Comparison of ENCODE assay signal across 13 cellular contexts in the genomic region with DNA sequence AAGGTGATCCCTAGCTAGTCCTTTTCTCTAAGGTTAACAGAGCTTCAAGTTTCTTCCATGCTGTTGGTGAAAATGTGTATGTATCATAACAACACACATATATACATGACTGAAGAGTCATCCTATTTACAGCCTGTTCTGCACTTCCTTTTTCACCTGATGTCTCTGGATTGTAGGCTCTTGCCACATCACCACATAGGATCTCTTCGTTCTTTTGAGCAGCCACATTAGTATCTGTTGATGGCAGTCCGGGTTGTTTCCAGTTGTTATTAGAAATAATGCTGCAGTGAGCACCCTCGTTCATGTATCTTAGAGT. TPM values are rescaled to one million over a fixed set of nuclear protein-coding genes. Genes with fewer than 3 reads are reported as not detected.
DNase-seq lines count a peak whose midpoint lies in the region; FAIRE-seq and TF ChIP-seq lines count a peak whose summit lies in the region.
"Had no signal": no experiment of that assay in that cellular context is flagged by ENCODE, and none has a peak within 500 bp of the region (broad histone marks: within the 10 kb centered on the region; RNA-seq: fewer than 3 reads in every experiment).

No MANE protein-coding gene starts in this region.

- H3K9ac ChIP-seq in rectal smooth muscle tissue (ENCODE audit: low read length): no peak overlapping the region

- H3K4me3 Mint-ChIP-seq in CD14-positive monocyte: no peak overlapping the region
- H3K4me3 Mint-ChIP-seq: effector memory CD8-positive, alpha-beta T cell; T-helper 17 cell had no signal

- 39% methylated on average over 3 of the region's 3 CpGs for WGBS in esophagus muscularis mucosa

- H3K4me1 Mint-ChIP-seq in CD14-positive monocyte: peaks cover 22% of the 10 kb centered on the region

- no peaks in the 10 kb centered on the region for H3K9me3 Mint-ChIP-seq in CD14-positive monocyte
- H3K9me3 Mint-ChIP-seq: effector memory CD8-positive, alpha-beta T cell had no signal

- intact Hi-C loops in CD14-positive monocyte (cut with micrococcal nuclease): loop anchor here in 1 of 2 donors (10.0 kb wide), 1 partner anchor 185 kb away; the partner anchor contains the start of gene SSBP3
- intact Hi-C loops in esophagus muscularis mucosa (cut with DNase I): no loop called here

- TF ChIP-seq EP300 in esophagus muscularis mucosa (IDR thresholded peaks at IDR 0.05): no peak

- peaks cover 0 to 2% (median 1%) of the 10 kb centered on the region in 3 donors for H3K27me3 Mint-ChIP-seq in CD14-positive monocyte (ENCODE audit: low read depth in 3 of 3)
- H3K27me3 Mint-ChIP-seq: effector memory CD8-positive, alpha-beta T cell; T-helper 17 cell had no signal

- no peaks in the 10 kb centered on the region for H3K9me3 ChIP-seq in esophagus muscularis mucosa

- no peak for DNase-seq in CD14-positive monocyte (ENCODE audit: low spot score)
- DNase-seq in NB4 (ENCODE audit: low read depth): peak; percentile 66
- no peak for DNase-seq in esophagus muscularis mucosa (ENCODE audit: extremely low spot score)
- no peak for DNase-seq in COLO829 (ENCODE audit: low spot score)
- no peak for DNase-seq in NCI-H146 treated with DMSO at 0.1 percent for 48 hours (lab: John Stamatoyannopoulos, UW; ENCODE audit: unreplicated experiment)
- no peak for DNase-seq in frontal cortex (ENCODE audit: low spot score in 2 of 2)
- DNase-seq in NCI-H187 treated with DMSO at 0.1 percent for 48 hours (lab: John Stamatoyannopoulos, UW): no peak
- DNase-seq: effector memory CD8-positive, alpha-beta T cell; islet precursor cell; NCI-H774; stimulated activated CD8-positive, alpha-beta memory T cell treated with anti-CD3 and anti-CD28 coated beads, Interleukin-4, amount 100 ng/mL, for 48 hours; T-helper 17 cell had no signal

- TF ChIP-seq POLR2A in NB4 (IDR thresholded peaks at IDR 0.05; ENCODE audit: extremely low read depth, insufficient read length) (no peak), esophagus muscularis mucosa (IDR thresholded peaks at IDR 0.05; ENCODE audit: low read depth) (no peak)

- peaks cover 19 to 31% (median 26%) of the 10 kb centered on the region in 4 donors for H3K4me1 ChIP-seq in esophagus muscularis mucosa
- peaks cover 18% of the 10 kb centered on the region for H3K4me1 ChIP-seq in rectal smooth muscle tissue (ENCODE audit: control insufficient read depth, insufficient read depth, low read length)

- TF ChIP-seq CTCF in CD14-positive monocyte (IDR thresholded peaks at IDR 0.05) (no peak), NB4 (IDR thresholded peaks at IDR 0.05; ENCODE audit: low read depth, low read length) (no peak), esophagus muscularis mucosa (IDR thresholded peaks at IDR 0.05) (no peak)

- H3K4me3 ChIP-seq in NB4 (ENCODE audit: low read depth, low read length): no peak overlapping the region
- no peak overlapping the region for H3K4me3 ChIP-seq in esophagus muscularis mucosa
- no peak overlapping the region for H3K4me3 ChIP-seq in rectal smooth muscle tissue (ENCODE audit: low read length)

- H3K36me3 ChIP-seq in esophagus muscularis mucosa: peaks cover 43 to 57% (median 51%) of the 10 kb centered on the region in 4 donors
- H3K36me3 ChIP-seq in rectal smooth muscle tissue (ENCODE audit: control insufficient read depth, insufficient read depth, low read length): peaks cover 37% of the 10 kb centered on the region

- H3K27me3 ChIP-seq in esophagus muscularis mucosa (no peaks in the 10 kb centered on the region), rectal smooth muscle tissue (ENCODE audit: control insufficient read depth, insufficient read depth, low read length) (no peaks in the 10 kb centered on the region)

- FAIRE-seq in frontal cortex (lab: Jason Lieb, UNC): no peak

- H3K27ac Mint-ChIP-seq in CD14-positive monocyte: peak overlapping the region in 6 of 7 donors; percentile 58 to 83 (median 74)
- H3K27ac Mint-ChIP-seq: T-helper 17 cell had no signal

- H3K36me3 Mint-ChIP-seq in CD14-positive monocyte: peaks cover 62 to 63% of the 10 kb centered on the region in 2 donors

- H3K27ac ChIP-seq in esophagus muscularis mucosa (replicated peaks in 1 of 4): peak overlapping the region; percentile 49 to 76 (median 60)
- H3K27ac ChIP-seq in rectal smooth muscle tissue (ENCODE audit: low read depth, low read length): peak overlapping the region; percentile 33

RNA-seq across cellular contexts. Expression of gene MRPL37, which starts 19.7 kb away (rescaled TPM):
- 10 to 100 TPM; 42.5 to 47.8 TPM for polyA plus RNA-seq in CD14-positive monocyte
- total RNA-seq in esophagus muscularis mucosa (10 to 100 TPM; 54.2 to 62.1 (median 58.4) TPM), frontal cortex (29.3 TPM)

RNA-seq across cellular contexts. Expression of gene CYB5RL, which starts 19.8 kb away (rescaled TPM):
- 1 to 10 TPM in 1 of 2 donors, under 1 TPM in 1; 0.76 to 1.5 TPM for polyA plus RNA-seq in CD14-positive monocyte
- total RNA-seq in esophagus muscularis mucosa: 1 to 10 TPM; 3.6 to 6.1 (median 3.9) TPM
- total RNA-seq in frontal cortex: 4.5 TPM
